In the genomic region with DNA sequence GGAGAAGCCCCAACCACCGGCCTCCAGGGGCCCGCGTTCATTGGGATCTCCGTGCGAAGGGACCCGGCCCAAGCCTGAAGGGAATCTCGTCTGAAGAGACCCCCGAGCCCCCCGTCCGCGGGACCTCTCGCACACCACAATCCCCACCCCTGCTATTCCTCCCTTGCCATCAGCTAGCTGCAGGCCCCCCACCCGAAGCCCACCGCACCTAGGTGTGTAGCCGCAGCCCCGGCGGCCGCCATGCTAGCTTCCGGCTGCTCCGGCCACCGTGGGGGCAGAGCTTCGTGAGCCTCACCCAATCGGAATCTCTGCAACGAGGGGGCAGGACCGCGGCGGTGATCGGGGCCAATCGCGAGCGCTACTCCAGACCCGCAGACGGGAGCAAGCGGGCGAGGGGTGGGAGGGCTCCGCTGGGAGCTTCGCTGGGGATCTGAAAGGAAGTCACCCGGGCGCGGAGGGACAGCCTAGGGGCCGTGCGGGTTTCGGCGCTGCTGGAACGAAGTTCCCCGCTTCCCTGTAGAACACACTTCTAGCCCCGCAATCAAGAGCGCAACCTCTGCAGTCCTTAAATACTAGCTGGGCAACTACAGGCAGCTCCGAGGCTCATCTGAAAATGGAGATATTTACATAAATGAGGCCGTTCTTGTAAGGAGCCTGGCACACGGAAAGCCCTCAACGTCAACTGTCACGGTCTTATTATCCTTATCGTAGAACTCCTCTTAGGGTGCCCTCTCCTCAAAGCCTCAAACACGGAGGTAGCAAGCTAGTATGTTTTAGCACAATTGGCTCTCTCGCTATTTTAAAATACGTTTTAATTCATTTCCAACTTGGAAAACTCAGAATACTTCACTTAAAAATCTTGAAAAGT, we compare ENCODE assay signal across 8 cellular contexts. TPM values are rescaled to one million over a fixed set of nuclear protein-coding genes. Genes with fewer than 3 reads are reported as not detected.
DNase-seq lines count a peak whose midpoint lies in the region; ATAC-seq and TF ChIP-seq lines count a peak whose summit lies in the region.

Gene PIGS, minus strand, starts transcription at position 270 of the 868 bp plus-strand sequence. Its CDS starts 28 bp downstream, at position 242.

- H3K4me3 ChIP-seq in ovary (peak within 1 kb of the TSS; percentile 82), thymus (ENCODE audit: low read length) (peak within 1 kb of the TSS; percentile 73)

- DNase-seq in GM10266 (ENCODE audit: extremely low spot score), result peak; percentile 90
- peak; percentile 81 for DNase-seq in NCI-H128 (lab: John Stamatoyannopoulos, UW; ENCODE audit: unreplicated experiment)
- DNase-seq in SW 1271 (lab: John Stamatoyannopoulos, UW), result peak; percentile 74 to 91
- peak; percentile 79 for DNase-seq in activated naive CD8-positive, alpha-beta T cell treated with anti-CD3 and anti-CD28 coated beads, Interleukin-2, amount 50 U/mL, for 16 hours (ENCODE audit: low read depth, low spot score)
- peak; percentile 98 for DNase-seq in Right ventricle myocardium inferior (ENCODE audit: missing footprints)
- DNase-seq in ovary, result peak; percentile 90 to 93 (median 90)

- WGBS in ovary, 3 donors, result 0 to 1% (median 0%) methylated on average over 50 to 57 of the region's 57 CpGs
- 1% methylated on average over 57 of the region's 57 CpGs for WGBS in thymus

- H3K36me3 ChIP-seq in ovary (no peaks in the 10 kb centered on the region), thymus (ENCODE audit: control insufficient read depth, insufficient read depth) (peaks cover 4% of the 10 kb centered on the region)

- H3K9me3 ChIP-seq in ovary, result no peaks in the 10 kb centered on the region
- no peaks in the 10 kb centered on the region for H3K9me3 ChIP-seq in thymus (ENCODE audit: control insufficient read depth)

- TF ChIP-seq POLR2A in ovary (IDR thresholded peaks at IDR 0.05), result peak; percentile 45

- no peak for TF ChIP-seq CTCF in GM10266 (IDR thresholded peaks at IDR 0.05; ENCODE audit: control insufficient read depth, insufficient read depth, low read depth, missing control alignments)
- no peak for TF ChIP-seq CTCF in ovary (IDR thresholded peaks at IDR 0.05)

- peaks cover 3% of the 10 kb centered on the region for H3K4me1 ChIP-seq in ovary (ENCODE audit: insufficient read depth)
- H3K4me1 ChIP-seq in thymus (ENCODE audit: control insufficient read depth, insufficient read depth, low read length), result peaks cover 9% of the 10 kb centered on the region

- peak within 1 kb of the TSS; percentile 46 to 75 for H3K27ac ChIP-seq in ovary
- H3K27ac ChIP-seq in thymus (ENCODE audit: low read depth), result peak within 1 kb of the TSS; percentile 85

- intact Hi-C loops in Right ventricle myocardium inferior (cut with DNase I), result loop anchor here (2.0 kb wide), 1 partner anchor 19 kb away; the partner anchor contains the start of gene UNC119
- intact Hi-C loops in ovary (cut with DNase I), result no loop called here

- no peak for TF ChIP-seq EP300 in ovary (IDR thresholded peaks at IDR 0.05)

- H3K27me3 ChIP-seq in ovary (no peaks in the 10 kb centered on the region), thymus (ENCODE audit: control insufficient read depth, insufficient read depth) (no peaks in the 10 kb centered on the region)

- ATAC-seq in HG02642 (IDR thresholded peaks at IDR 0.05; ENCODE audit: poor library complexity, unreplicated experiment) (peak; percentile 90), Right ventricle myocardium inferior (peak; percentile 92)

RNA-seq across cellular contexts. Expression of gene PIGS, which starts in this region (rescaled TPM):
- total RNA-seq in Right ventricle myocardium inferior (41.1 TPM), ovary (10 to 100 TPM; 16.1 to 42.2 (median 33.5) TPM)
- polyA plus RNA-seq in ovary (10 to 100 TPM; 26.6 to 64.8 TPM), thymus (19.6 TPM)

Comparison
In these comparisons a context has a peak if more than half of its experiments do, and no peak if none do; other contexts are left out.
1. Peak in every context shown above with its lines: DNase-seq, ATAC-seq, H3K4me3 ChIP-seq and H3K27ac ChIP-seq.